Comparison of ENCODE assay signal across 1 cellular context in the genomic region with DNA sequence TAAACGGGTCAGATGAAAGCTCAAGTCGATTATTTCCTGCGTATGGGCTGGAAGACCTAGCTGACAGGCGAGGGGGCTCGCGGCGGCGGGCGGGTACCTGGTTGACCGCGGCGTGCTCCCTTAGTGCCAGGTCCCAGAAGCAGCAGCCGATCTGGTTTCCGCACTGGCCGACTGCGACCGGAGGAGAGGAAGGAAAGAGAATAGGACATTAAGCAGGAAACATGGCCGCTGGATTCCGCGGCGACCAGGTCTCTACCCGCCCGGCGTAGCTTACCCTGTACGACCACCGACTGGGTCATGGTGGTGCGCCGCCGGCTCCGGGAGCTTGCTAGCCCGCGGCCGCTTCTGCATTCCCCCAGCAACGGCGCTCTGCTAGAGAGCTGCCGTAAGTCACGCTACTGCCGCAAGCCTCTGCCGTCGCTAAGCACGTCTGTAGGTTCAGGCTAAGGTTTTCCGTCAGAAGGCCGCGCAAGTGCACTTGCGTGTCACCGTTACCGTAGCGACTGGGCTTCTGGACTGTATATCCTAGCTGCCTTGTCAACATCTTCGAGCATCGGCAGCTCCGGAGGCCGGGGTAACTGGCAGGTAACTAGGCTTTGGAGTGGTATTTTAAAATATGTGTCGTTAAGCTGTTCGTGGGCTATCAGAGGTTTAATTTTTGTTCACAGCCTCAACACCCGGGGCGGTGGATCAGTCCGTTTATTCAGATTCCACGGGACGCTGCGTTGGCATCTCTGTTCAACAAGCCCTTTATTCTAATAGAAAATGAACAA.
TF ChIP-seq lines count a peak whose summit lies in the region.

A gene with protein sequence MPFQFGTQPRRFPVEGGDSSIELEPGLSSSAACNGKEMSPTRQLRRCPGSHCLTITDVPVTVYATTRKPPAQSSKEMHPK (plus strand): TSS at position 456 of the 773 bp plus-strand sequence. CDS start 11,693 bp downstream, outside the sequence.
A gene with protein sequence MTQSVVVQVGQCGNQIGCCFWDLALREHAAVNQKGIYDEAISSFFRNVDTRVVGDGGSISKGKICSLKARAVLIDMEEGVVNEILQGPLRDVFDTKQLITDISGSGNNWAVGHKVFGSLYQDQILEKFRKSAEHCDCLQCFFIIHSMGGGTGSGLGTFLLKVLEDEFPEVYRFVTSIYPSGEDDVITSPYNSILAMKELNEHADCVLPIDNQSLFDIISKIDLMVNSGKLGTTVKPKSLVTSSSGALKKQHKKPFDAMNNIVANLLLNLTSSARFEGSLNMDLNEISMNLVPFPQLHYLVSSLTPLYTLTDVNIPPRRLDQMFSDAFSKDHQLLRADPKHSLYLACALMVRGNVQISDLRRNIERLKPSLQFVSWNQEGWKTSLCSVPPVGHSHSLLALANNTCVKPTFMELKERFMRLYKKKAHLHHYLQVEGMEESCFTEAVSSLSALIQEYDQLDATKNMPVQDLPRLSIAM (minus strand): TSS at position 347 of the 773 bp plus-strand sequence. CDS start 48 bp downstream, at position 299.

TF ChIP-seq in HepG2, 621 proteins besides CTCF, POLR2A, EP300 and RAD21 (continued from another document and continues in another):
- peak; percentile 27; the same call in 1 of the 2 replicates for TF ChIP-seq ZMYM3 (CRISPR knock-in tag; IDR thresholded peaks at IDR 0.05)
- TF ChIP-seq JUNB (CRISPR knock-in tag; IDR thresholded peaks at IDR 0.05; ENCODE audit: borderline replicate concordance), result no peak
- TF ChIP-seq STAT5B (CRISPR knock-in tag; IDR thresholded peaks at IDR 0.05), result no peak; the same call in 1 of the 2 replicates
- TF ChIP-seq, protein P1, sequence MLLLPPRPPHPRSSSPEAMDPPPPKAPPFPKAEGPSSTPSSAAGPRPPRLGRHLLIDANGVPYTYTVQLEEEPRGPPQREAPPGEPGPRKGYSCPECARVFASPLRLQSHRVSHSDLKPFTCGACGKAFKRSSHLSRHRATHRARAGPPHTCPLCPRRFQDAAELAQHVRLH (CRISPR knock-in tag; IDR thresholded peaks at IDR 0.05; ENCODE audit: borderline replicate concordance, low read depth), result peak; percentile 94
- TF ChIP-seq SP140L (CRISPR knock-in tag; IDR thresholded peaks at IDR 0.05; ENCODE audit: borderline replicate concordance), result no peak
- peak; percentile 74 for TF ChIP-seq ZFP90 (CRISPR knock-in tag; IDR thresholded peaks at IDR 0.05; ENCODE audit: borderline replicate concordance)
- TF ChIP-seq, protein P2, sequence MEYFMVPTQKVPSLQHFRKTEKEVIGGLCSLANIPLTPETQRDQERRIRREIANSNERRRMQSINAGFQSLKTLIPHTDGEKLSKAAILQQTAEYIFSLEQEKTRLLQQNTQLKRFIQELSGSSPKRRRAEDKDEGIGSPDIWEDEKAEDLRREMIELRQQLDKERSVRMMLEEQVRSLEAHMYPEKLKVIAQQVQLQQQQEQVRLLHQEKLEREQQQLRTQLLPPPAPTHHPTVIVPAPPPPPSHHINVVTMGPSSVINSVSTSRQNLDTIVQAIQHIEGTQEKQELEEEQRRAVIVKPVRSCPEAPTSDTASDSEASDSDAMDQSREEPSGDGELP (IDR thresholded peaks at IDR 0.05; ENCODE audit: borderline replicate concordance, low read depth), result 0 out of 2 replicates have a peak, but pooled peaks have one; percentile 10
- TF ChIP-seq, protein P3, sequence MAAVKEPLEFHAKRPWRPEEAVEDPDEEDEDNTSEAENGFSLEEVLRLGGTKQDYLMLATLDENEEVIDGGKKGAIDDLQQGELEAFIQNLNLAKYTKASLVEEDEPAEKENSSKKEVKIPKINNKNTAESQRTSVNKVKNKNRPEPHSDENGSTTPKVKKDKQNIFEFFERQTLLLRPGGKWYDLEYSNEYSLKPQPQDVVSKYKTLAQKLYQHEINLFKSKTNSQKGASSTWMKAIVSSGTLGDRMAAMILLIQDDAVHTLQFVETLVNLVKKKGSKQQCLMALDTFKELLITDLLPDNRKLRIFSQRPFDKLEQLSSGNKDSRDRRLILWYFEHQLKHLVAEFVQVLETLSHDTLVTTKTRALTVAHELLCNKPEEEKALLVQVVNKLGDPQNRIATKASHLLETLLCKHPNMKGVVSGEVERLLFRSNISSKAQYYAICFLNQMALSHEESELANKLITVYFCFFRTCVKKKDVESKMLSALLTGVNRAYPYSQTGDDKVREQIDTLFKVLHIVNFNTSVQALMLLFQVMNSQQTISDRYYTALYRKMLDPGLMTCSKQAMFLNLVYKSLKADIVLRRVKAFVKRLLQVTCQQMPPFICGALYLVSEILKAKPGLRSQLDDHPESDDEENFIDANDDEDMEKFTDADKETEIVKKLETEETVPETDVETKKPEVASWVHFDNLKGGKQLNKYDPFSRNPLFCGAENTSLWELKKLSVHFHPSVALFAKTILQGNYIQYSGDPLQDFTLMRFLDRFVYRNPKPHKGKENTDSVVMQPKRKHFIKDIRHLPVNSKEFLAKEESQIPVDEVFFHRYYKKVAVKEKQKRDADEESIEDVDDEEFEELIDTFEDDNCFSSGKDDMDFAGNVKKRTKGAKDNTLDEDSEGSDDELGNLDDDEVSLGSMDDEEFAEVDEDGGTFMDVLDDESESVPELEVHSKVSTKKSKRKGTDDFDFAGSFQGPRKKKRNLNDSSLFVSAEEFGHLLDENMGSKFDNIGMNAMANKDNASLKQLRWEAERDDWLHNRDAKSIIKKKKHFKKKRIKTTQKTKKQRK (IDR thresholded peaks at IDR 0.05; ENCODE audit: low read length), result no peak
- TF ChIP-seq ZSCAN20 (CRISPR knock-in tag; IDR thresholded peaks at IDR 0.05; ENCODE audit: borderline replicate concordance), result 0 out of 2 replicates have a peak, but pooled peaks have one; percentile 46
- peak; percentile 67; the same call in 1 of the 2 replicates for TF ChIP-seq ZNF569 (CRISPR knock-in tag; IDR thresholded peaks at IDR 0.05; ENCODE audit: borderline replicate concordance)
- TF ChIP-seq, protein P4, sequence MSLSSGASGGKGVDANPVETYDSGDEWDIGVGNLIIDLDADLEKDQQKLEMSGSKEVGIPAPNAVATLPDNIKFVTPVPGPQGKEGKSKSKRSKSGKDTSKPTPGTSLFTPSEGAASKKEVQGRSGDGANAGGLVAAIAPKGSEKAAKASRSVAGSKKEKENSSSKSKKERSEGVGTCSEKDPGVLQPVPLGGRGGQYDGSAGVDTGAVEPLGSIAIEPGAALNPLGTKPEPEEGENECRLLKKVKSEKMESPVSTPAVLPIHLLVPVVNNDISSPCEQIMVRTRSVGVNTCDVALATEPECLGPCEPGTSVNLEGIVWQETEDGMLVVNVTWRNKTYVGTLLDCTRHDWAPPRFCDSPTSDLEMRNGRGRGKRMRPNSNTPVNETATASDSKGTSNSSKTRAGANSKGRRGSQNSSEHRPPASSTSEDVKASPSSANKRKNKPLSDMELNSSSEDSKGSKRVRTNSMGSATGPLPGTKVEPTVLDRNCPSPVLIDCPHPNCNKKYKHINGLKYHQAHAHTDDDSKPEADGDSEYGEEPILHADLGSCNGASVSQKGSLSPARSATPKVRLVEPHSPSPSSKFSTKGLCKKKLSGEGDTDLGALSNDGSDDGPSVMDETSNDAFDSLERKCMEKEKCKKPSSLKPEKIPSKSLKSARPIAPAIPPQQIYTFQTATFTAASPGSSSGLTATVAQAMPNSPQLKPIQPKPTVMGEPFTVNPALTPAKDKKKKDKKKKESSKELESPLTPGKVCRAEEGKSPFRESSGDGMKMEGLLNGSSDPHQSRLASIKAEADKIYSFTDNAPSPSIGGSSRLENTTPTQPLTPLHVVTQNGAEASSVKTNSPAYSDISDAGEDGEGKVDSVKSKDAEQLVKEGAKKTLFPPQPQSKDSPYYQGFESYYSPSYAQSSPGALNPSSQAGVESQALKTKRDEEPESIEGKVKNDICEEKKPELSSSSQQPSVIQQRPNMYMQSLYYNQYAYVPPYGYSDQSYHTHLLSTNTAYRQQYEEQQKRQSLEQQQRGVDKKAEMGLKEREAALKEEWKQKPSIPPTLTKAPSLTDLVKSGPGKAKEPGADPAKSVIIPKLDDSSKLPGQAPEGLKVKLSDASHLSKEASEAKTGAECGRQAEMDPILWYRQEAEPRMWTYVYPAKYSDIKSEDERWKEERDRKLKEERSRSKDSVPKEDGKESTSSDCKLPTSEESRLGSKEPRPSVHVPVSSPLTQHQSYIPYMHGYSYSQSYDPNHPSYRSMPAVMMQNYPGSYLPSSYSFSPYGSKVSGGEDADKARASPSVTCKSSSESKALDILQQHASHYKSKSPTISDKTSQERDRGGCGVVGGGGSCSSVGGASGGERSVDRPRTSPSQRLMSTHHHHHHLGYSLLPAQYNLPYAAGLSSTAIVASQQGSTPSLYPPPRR (CRISPR knock-in tag; IDR thresholded peaks at IDR 0.05; ENCODE audit: borderline replicate concordance), result no peak
- TF ChIP-seq, protein P5, sequence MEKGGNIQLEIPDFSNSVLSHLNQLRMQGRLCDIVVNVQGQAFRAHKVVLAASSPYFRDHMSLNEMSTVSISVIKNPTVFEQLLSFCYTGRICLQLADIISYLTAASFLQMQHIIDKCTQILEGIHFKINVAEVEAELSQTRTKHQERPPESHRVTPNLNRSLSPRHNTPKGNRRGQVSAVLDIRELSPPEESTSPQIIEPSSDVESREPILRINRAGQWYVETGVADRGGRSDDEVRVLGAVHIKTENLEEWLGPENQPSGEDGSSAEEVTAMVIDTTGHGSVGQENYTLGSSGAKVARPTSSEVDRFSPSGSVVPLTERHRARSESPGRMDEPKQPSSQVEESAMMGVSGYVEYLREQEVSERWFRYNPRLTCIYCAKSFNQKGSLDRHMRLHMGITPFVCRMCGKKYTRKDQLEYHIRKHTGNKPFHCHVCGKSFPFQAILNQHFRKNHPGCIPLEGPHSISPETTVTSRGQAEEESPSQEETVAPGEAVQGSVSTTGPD (CRISPR knock-in tag; IDR thresholded peaks at IDR 0.05), result 0 out of 2 replicates have a peak, but pooled peaks have one; percentile 45
- TF ChIP-seq, protein P6, sequence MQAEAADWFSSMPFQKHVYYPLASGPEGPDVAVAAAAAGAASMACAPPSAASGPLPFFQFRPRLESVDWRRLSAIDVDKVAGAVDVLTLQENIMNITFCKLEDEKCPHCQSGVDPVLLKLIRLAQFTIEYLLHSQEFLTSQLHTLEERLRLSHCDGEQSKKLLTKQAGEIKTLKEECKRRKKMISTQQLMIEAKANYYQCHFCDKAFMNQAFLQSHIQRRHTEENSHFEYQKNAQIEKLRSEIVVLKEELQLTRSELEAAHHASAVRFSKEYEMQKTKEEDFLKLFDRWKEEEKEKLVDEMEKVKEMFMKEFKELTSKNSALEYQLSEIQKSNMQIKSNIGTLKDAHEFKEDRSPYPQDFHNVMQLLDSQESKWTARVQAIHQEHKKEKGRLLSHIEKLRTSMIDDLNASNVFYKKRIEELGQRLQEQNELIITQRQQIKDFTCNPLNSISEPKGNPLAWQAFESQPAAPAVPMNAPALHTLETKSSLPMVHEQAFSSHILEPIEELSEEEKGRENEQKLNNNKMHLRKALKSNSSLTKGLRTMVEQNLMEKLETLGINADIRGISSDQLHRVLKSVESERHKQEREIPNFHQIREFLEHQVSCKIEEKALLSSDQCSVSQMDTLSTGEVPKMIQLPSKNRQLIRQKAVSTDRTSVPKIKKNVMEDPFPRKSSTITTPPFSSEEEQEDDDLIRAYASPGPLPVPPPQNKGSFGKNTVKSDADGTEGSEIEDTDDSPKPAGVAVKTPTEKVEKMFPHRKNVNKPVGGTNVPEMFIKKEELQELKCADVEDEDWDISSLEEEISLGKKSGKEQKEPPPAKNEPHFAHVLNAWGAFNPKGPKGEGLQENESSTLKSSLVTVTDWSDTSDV (CRISPR knock-in tag; IDR thresholded peaks at IDR 0.05), result no peak
- TF ChIP-seq ETV6 (CRISPR knock-in tag; conservative IDR thresholded peaks at IDR 0.05), result peak; percentile 72; the same call in 1 of the 2 replicates
- TF ChIP-seq SMYD3 (CRISPR knock-in tag; IDR thresholded peaks at IDR 0.05), result peak; percentile 92
- peak; percentile 78 for TF ChIP-seq RXRA (CRISPR knock-in tag; IDR thresholded peaks at IDR 0.05)
- TF ChIP-seq NFATC3 (CRISPR knock-in tag; IDR thresholded peaks at IDR 0.05), result 0 out of 2 replicates have a peak, but pooled peaks have one; percentile 69
- TF ChIP-seq KDM6A (CRISPR knock-in tag; IDR thresholded peaks at IDR 0.05; ENCODE audit: low read depth), result 0 out of 2 replicates have a peak, but pooled peaks have one; percentile 8
- peak; percentile 34; the same call in 1 of the 2 replicates for TF ChIP-seq GTF3A (CRISPR knock-in tag; conservative IDR thresholded peaks at IDR 0.05)
- no peak for TF ChIP-seq FOXK2 (IDR thresholded peaks at IDR 0.05)
- no peak for TF ChIP-seq NCOA5 (CRISPR knock-in tag; IDR thresholded peaks at IDR 0.05)
- TF ChIP-seq, protein P7, sequence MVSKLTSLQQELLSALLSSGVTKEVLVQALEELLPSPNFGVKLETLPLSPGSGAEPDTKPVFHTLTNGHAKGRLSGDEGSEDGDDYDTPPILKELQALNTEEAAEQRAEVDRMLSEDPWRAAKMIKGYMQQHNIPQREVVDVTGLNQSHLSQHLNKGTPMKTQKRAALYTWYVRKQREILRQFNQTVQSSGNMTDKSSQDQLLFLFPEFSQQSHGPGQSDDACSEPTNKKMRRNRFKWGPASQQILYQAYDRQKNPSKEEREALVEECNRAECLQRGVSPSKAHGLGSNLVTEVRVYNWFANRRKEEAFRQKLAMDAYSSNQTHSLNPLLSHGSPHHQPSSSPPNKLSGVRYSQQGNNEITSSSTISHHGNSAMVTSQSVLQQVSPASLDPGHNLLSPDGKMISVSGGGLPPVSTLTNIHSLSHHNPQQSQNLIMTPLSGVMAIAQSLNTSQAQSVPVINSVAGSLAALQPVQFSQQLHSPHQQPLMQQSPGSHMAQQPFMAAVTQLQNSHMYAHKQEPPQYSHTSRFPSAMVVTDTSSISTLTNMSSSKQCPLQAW (CRISPR knock-in tag; IDR thresholded peaks at IDR 0.05), result peak; percentile 51; the same call in 1 of the 2 replicates
- peak; percentile 85; the same call in 1 of the 2 replicates for TF ChIP-seq IRF2 (CRISPR knock-in tag; IDR thresholded peaks at IDR 0.05)
- TF ChIP-seq, protein P8, sequence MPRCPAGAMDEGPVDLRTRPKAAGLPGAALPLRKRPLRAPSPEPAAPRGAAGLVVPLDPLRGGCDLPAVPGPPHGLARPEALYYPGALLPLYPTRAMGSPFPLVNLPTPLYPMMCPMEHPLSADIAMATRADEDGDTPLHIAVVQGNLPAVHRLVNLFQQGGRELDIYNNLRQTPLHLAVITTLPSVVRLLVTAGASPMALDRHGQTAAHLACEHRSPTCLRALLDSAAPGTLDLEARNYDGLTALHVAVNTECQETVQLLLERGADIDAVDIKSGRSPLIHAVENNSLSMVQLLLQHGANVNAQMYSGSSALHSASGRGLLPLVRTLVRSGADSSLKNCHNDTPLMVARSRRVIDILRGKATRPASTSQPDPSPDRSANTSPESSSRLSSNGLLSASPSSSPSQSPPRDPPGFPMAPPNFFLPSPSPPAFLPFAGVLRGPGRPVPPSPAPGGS (CRISPR knock-in tag; IDR thresholded peaks at IDR 0.05), result peak; percentile 86; the same call in 1 of the 2 replicates
- TF ChIP-seq NCOA1 (CRISPR knock-in tag; IDR thresholded peaks at IDR 0.05), result 0 out of 2 replicates have a peak, but pooled peaks have one; percentile 38
- 0 out of 2 replicates have a peak, but pooled peaks have one; percentile 14 for TF ChIP-seq BRCA1 (CRISPR knock-in tag; IDR thresholded peaks at IDR 0.05)
- peak; percentile 86 for TF ChIP-seq TEAD3 (CRISPR knock-in tag; optimal IDR thresholded peaks at IDR 0.05; ENCODE audit: borderline replicate concordance)
- peak in 1 of 2 experiments; percentile 88; a peak in 2 of 4 replicates for TF ChIP-seq KLF16 (CRISPR knock-in tag; IDR thresholded peaks at IDR 0.05)
- TF ChIP-seq MYNN (CRISPR knock-in tag; IDR thresholded peaks at IDR 0.05; ENCODE audit: low read depth), result peak; percentile 43; the same call in 1 of the 2 replicates
- TF ChIP-seq ISL2 (CRISPR knock-in tag; IDR thresholded peaks at IDR 0.05), result 0 out of 2 replicates have a peak, but pooled peaks have one; percentile 49
- TF ChIP-seq MYC (CRISPR knock-in tag; IDR thresholded peaks at IDR 0.05; ENCODE audit: borderline replicate concordance), result peak; percentile 78; the same call in 1 of the 2 replicates
- peak; percentile 92 for TF ChIP-seq RBM22 (optimal IDR thresholded peaks at IDR 0.05; ENCODE audit: low read length)
- peak; percentile 74 for TF ChIP-seq GFI1 (CRISPR knock-in tag; IDR thresholded peaks at IDR 0.05; ENCODE audit: borderline replicate concordance)
